Comparison of ENCODE assay signal across 2 cellular contexts in genomic region chr10:131816941-131817700, GRCh38.
TF ChIP-seq lines count a peak whose summit lies in the region.

No MANE protein-coding gene starts in this region.

TF ChIP-seq in SK-N-SH, 30 proteins besides CTCF, POLR2A, EP300 and RAD21 (continued from another document):
- TF ChIP-seq MAX (IDR thresholded peaks at IDR 0.05; ENCODE audit: low read depth) (no peak), SIN3A (IDR thresholded peaks at IDR 0.05; ENCODE audit: borderline replicate concordance, low read depth, low read length) (no peak), ZBTB33 (IDR thresholded peaks at IDR 0.05; ENCODE audit: borderline replicate concordance, low read depth) (no peak), SMC3 (IDR thresholded peaks at IDR 0.05; ENCODE audit: low read depth, low read length) (no peak), MEF2A (IDR thresholded peaks at IDR 0.05; ENCODE audit: borderline replicate concordance, low read depth) (no peak), TCF12 (IDR thresholded peaks at IDR 0.05) (no peak)

TF ChIP-seq in SK-N-SH treated with all-trans-retinoic acid at 6 μM for 48 hours, 23 proteins besides CTCF, POLR2A, EP300 and RAD21:
- no peak for TF ChIP-seq TSHZ2 (CRISPR knock-in tag; IDR thresholded peaks at IDR 0.05)
- TF ChIP-seq ZFP30 (CRISPR knock-in tag; IDR thresholded peaks at IDR 0.05) = no peak
- no peak for TF ChIP-seq ZNF70 (CRISPR knock-in tag; IDR thresholded peaks at IDR 0.05)
- TF ChIP-seq BACH2 (CRISPR knock-in tag; IDR thresholded peaks at IDR 0.05; ENCODE audit: borderline replicate concordance) = no peak
- TF ChIP-seq TCF4 (CRISPR knock-in tag; IDR thresholded peaks at IDR 0.05; ENCODE audit: borderline replicate concordance) = no peak
- TF ChIP-seq TOX (CRISPR knock-in tag; IDR thresholded peaks at IDR 0.05; ENCODE audit: borderline replicate concordance) = no peak
- TF ChIP-seq RARB (CRISPR knock-in tag; IDR thresholded peaks at IDR 0.05) = no peak
